Comparison of ENCODE assay signal across 8 cellular contexts in genomic region chr6:29887819-29888581, GRCh38. TPM values are rescaled to one million over a fixed set of nuclear protein-coding genes. Genes with fewer than 3 reads are reported as not detected.
DNase-seq lines count a peak whose midpoint lies in the region; ATAC-seq and TF ChIP-seq lines count a peak whose summit lies in the region.

No MANE protein-coding gene starts in this region.

- H3K9me3 Mint-ChIP-seq in T-cell = no peaks in the 10 kb centered on the region

- DNase-seq in AG08395 (ENCODE audit: low spot score) = peak; percentile 51
- peak; percentile 49 to 92 (median 84) for DNase-seq in T-cell
- DNase-seq in anterior cingulate cortex (lab: John Stamatoyannopoulos, UW) = peak in 33 of 58 donors; percentile 1 to 72 (median 29)
- DNase-seq in hepatocyte (ENCODE audit: low spot score) = peak; percentile 89
- DNase-seq in gastrocnemius medialis = peak; percentile 22 to 66
- DNase-seq in NCI-H2171 treated with DMSO at 0.1 percent for 48 hours (lab: John Stamatoyannopoulos, UW) = no peak

- POLR2A ChIA-PET in T-cell (lab: Charles Lee) = no interaction called here

- WGBS in hepatocyte (ENCODE audit: low lambda C conversion rate, missing lambda C conversion rate) = 1% methylated on average over 66 of the region's 81 CpGs

- H3K27me3 ChIP-seq in hepatocyte (peaks cover 8% of the 10 kb centered on the region), gastrocnemius medialis (peaks cover 0 to 12% (median 0%) of the 10 kb centered on the region in 3 donors)

- no peaks in the 10 kb centered on the region for H4K20me1 ChIP-seq in hepatocyte (ENCODE audit: insufficient read depth, poor library complexity, severe bottlenecking)

- no peak for TF ChIP-seq POLR2A in gastrocnemius medialis (IDR thresholded peaks at IDR 0.05)

- H3K4me3 ChIP-seq in hepatocyte (peak overlapping the region; percentile 79), gastrocnemius medialis (peak overlapping the region in 3 of 4 donors; percentile 52 to 91 (median 59))

- H3K36me3 ChIP-seq in hepatocyte (replicated peaks; ENCODE audit: insufficient read depth, low read depth) = no peaks in the 10 kb centered on the region
- H3K36me3 ChIP-seq in gastrocnemius medialis = no peaks in the 10 kb centered on the region

- TF ChIP-seq CTCF in hepatocyte (IDR thresholded peaks at IDR 0.05; ENCODE audit: poor library complexity) (no peak), gastrocnemius medialis (IDR thresholded peaks at IDR 0.05 in 4 of 5, conservative IDR thresholded peaks at IDR 0.05 in 1 of 5) (no peak)

- peak overlapping the region; percentile 91 to 92 for H3K27ac Mint-ChIP-seq in T-cell

- no peaks in the 10 kb centered on the region for H3K27me3 Mint-ChIP-seq in T-cell

- ATAC-seq in GM18861 (IDR thresholded peaks at IDR 0.05; ENCODE audit: unreplicated experiment) (peak; percentile 55), HG03103 (IDR thresholded peaks at IDR 0.05; ENCODE audit: low read depth, unreplicated experiment) (peak; percentile 54), T-cell (replicated peaks in 1 of 4) (peak; percentile 85 to 92 (median 88)), gastrocnemius medialis (peak; percentile 83 to 92)

- peak overlapping the region; percentile 91 for H3K27ac ChIP-seq in hepatocyte
- peak overlapping the region in 3 of 4 donors; percentile 71 to 85 (median 75) for H3K27ac ChIP-seq in gastrocnemius medialis

- peak overlapping the region; percentile 94 for H3K4me2 ChIP-seq in hepatocyte

- CTCF ChIA-PET in T-cell (lab: Charles Lee) = no interaction called here

- no peaks in the 10 kb centered on the region for H3K9me3 ChIP-seq in hepatocyte (ENCODE audit: low read depth)
- no peaks in the 10 kb centered on the region for H3K9me3 ChIP-seq in gastrocnemius medialis

- H3K4me3 Mint-ChIP-seq in T-cell = peak overlapping the region; percentile 84 to 92 (median 88)

- H3K4me1 ChIP-seq in hepatocyte (ENCODE audit: insufficient read depth) (peaks cover 3% of the 10 kb centered on the region), gastrocnemius medialis (peaks cover 0 to 5% of the 10 kb centered on the region in 2 donors)

- H3K79me2 ChIP-seq in hepatocyte = no peaks in the 10 kb centered on the region

- no peaks in the 10 kb centered on the region for H3K9me2 ChIP-seq in hepatocyte (replicated peaks; ENCODE audit: insufficient read depth)

- peaks cover 32% of the 10 kb centered on the region for H3K36me3 Mint-ChIP-seq in T-cell

- in situ Hi-C loops in gastrocnemius medialis (cut with MboI; ENCODE audit: low sequenced_read_pairs in 4 of 4) = no loop called here

- intact Hi-C loops in gastrocnemius medialis (cut with DNase I; ENCODE audit: low total_unique reads) = loop anchor here (1.0 to 5.0 kb wide), 3 partner anchors 53 to 119 kb away; no protein-coding TSS in a partner anchor

- peak overlapping the region; percentile 90 for H2AFZ ChIP-seq in hepatocyte

- peaks cover 7 to 19% (median 13%) of the 10 kb centered on the region in 3 donors for H3K4me1 Mint-ChIP-seq in T-cell

RNA-seq across cellular contexts. Expression of gene HLA-A, which starts 54.3 kb away (rescaled TPM):
- total RNA-seq in T-cell = 1,000 to 10,000 TPM; 1,578 to 2,596 (median 2,172) TPM
- 293 and 339 TPM in 2 replicates for total RNA-seq in hepatocyte
- polyA plus RNA-seq in hepatocyte = 349 and 350 TPM in 2 replicates
- total RNA-seq in gastrocnemius medialis = 100 to 1,000 TPM; 149 to 161 (median 154) TPM
